Comparison of ENCODE assay signal across 24 cellular contexts in the genomic region with DNA sequence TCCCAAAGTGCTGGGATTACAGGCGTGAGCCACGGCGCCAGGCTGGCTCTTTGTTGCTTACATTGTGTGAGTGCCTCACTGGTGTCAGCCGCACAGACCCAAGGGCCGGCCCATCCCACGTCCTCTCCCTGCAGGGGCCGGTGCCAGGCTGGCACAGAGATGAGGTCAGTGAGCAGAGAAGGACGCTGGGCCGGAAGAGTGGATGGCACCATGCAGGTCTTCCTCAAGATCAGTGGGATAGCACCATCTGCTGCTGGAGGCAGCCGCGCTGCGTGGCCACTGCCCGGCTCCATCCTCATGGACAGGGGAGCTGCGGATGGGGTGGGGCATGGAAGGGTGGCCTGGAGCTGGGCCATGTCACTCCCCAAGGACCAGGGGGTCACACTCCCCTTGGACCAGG. TPM values are rescaled to one million over a fixed set of nuclear protein-coding genes. Genes with fewer than 3 reads are reported as not detected.
DNase-seq lines count a peak whose midpoint lies in the region; ATAC-seq and TF ChIP-seq lines count a peak whose summit lies in the region.
"Had no signal": no experiment of that assay in that cellular context is flagged by ENCODE, and none has a peak within 500 bp of the region (broad histone marks: within the 10 kb centered on the region; RNA-seq: fewer than 3 reads in every experiment).

No MANE protein-coding gene starts in this region.

- POLR2A ChIA-PET in PC-3 (lab: Charles Lee; ENCODE audit: unreplicated experiment), result no interaction called here

- H3F3A ChIP-seq in GM23338 (replicated peaks; ENCODE audit: low read depth) (no peaks in the 10 kb centered on the region), PC-3 (ENCODE audit: low read length, unreplicated experiment) (no peaks in the 10 kb centered on the region)

- H3K9me2 ChIP-seq in GM23338 (ENCODE audit: insufficient read depth) (no peaks in the 10 kb centered on the region), PC-3 (replicated peaks; ENCODE audit: low read length) (no peaks in the 10 kb centered on the region)

- H3K27me3 Mint-ChIP-seq in GM23338 (ENCODE audit: insufficient read depth, low read depth, poor library complexity) (peaks cover 24% of the 10 kb centered on the region), endodermal cell (ENCODE audit: insufficient read depth) (no peaks in the 10 kb centered on the region)
- peaks cover 5 to 7% of the 10 kb centered on the region in 2 donors for H3K27me3 Mint-ChIP-seq in natural killer cell treated with Interleukin-12 subunit alpha and Interleukin-12 subunit beta and Interleukin-15 and Interleukin-18, amount 100 ng/mL, for 72 hours
- H3K27me3 Mint-ChIP-seq: CD4-positive, alpha-beta T cell had no signal

- H3K9ac ChIP-seq in PC-3 (ENCODE audit: low read length), result no peak overlapping the region
- H3K9ac ChIP-seq in endodermal cell (ENCODE audit: extremely low read depth, low read length, poor library complexity, severe bottlenecking), result no peak overlapping the region

- no TSS peak for BruUV-seq in PC-3 (replicated peaks; lab: Mats Ljungman, UMichigan)

- WGBS in endodermal cell (ENCODE audit: insufficient coverage in 1 of 2, insufficient read length in 1 of 2), 2 experiments, result 72 to 87% methylated on average over 9 to 14 of the region's 14 CpGs

- H3K27ac Mint-ChIP-seq in GM23338, result no peak overlapping the region
- no peak overlapping the region for H3K27ac Mint-ChIP-seq in endodermal cell
- H3K27ac Mint-ChIP-seq in natural killer cell treated with Interleukin-12 subunit alpha and Interleukin-12 subunit beta and Interleukin-15 and Interleukin-18, amount 100 ng/mL, for 72 hours, result no peak overlapping the region
- H3K27ac Mint-ChIP-seq: CD4-positive, alpha-beta T cell; mesothelial cell of epicardium; naive thymus-derived CD8-positive, alpha-beta T cell had no signal

- H3K4me1 ChIP-seq in GM23338 (ENCODE audit: insufficient read depth), result no peaks in the 10 kb centered on the region
- H3K4me1 ChIP-seq in PC-3 (ENCODE audit: insufficient read depth, low read length), result peaks cover 6% of the 10 kb centered on the region; the same call in 1 of the 2 replicates
- no peaks in the 10 kb centered on the region for H3K4me1 ChIP-seq in endodermal cell (ENCODE audit: control insufficient read depth, insufficient read depth, low read length)
- H3K4me1 ChIP-seq: body of pancreas, sigmoid colon, SJSA1, vagina had no signal

- H3K36me3 Mint-ChIP-seq in GM23338 (ENCODE audit: low read depth) (no peaks in the 10 kb centered on the region), endodermal cell (ENCODE audit: low read depth) (no peaks in the 10 kb centered on the region)
- no peaks in the 10 kb centered on the region for H3K36me3 Mint-ChIP-seq in natural killer cell treated with Interleukin-12 subunit alpha and Interleukin-12 subunit beta and Interleukin-15 and Interleukin-18, amount 100 ng/mL, for 72 hours
- H3K36me3 Mint-ChIP-seq: mesothelial cell of epicardium had no signal

- no peak overlapping the region for H3K27ac ChIP-seq in GM23338 (ENCODE audit: low read depth)
- no peak overlapping the region for H3K27ac ChIP-seq in PC-3 (ENCODE audit: low read length)
- H3K27ac ChIP-seq in endodermal cell (ENCODE audit: low read depth, low read length), result no peak overlapping the region
- H3K27ac ChIP-seq: body of pancreas, PC-9, sigmoid colon, SJSA1, vagina had no signal

- H2AFZ ChIP-seq in GM23338 (no peak overlapping the region), PC-3 (ENCODE audit: low read length) (no peak overlapping the region)
- H2AFZ ChIP-seq: PC-9 had no signal

- H3K4me2 ChIP-seq in GM23338 (no peak overlapping the region), PC-3 (ENCODE audit: low read length) (no peak overlapping the region)
- H3K4me2 ChIP-seq: PC-9 had no signal

- H3K79me2 ChIP-seq in GM23338 (replicated peaks; ENCODE audit: insufficient read depth), result no peaks in the 10 kb centered on the region
- no peaks in the 10 kb centered on the region for H3K79me2 ChIP-seq in PC-3 (ENCODE audit: low read length)

- no peaks in the 10 kb centered on the region for H3K27me3 ChIP-seq in GM23338 (ENCODE audit: insufficient read depth)
- no peaks in the 10 kb centered on the region for H3K27me3 ChIP-seq in PC-3 (ENCODE audit: low read length)
- H3K27me3 ChIP-seq in endodermal cell (ENCODE audit: control insufficient read depth, insufficient read depth, low read length, poor library complexity, severe bottlenecking), result no peaks in the 10 kb centered on the region
- H3K27me3 ChIP-seq: body of pancreas, sigmoid colon, SJSA1, vagina had no signal

- no peak overlapping the region for H3K4me3 Mint-ChIP-seq in GM23338
- H3K4me3 Mint-ChIP-seq in endodermal cell, result no peak overlapping the region
- no peak overlapping the region for H3K4me3 Mint-ChIP-seq in natural killer cell treated with Interleukin-12 subunit alpha and Interleukin-12 subunit beta and Interleukin-15 and Interleukin-18, amount 100 ng/mL, for 72 hours
- H3K4me3 Mint-ChIP-seq: CD4-positive, alpha-beta T cell; mesothelial cell of epicardium; naive thymus-derived CD8-positive, alpha-beta T cell had no signal

- H3K4me1 Mint-ChIP-seq in GM23338 (no peaks in the 10 kb centered on the region; the same call in 2 of the 3 replicates), endodermal cell (no peaks in the 10 kb centered on the region)
- H3K4me1 Mint-ChIP-seq in natural killer cell treated with Interleukin-12 subunit alpha and Interleukin-12 subunit beta and Interleukin-15 and Interleukin-18, amount 100 ng/mL, for 72 hours (ENCODE audit: low read depth in 2 of 2), result no peaks in the 10 kb centered on the region
- H3K4me1 Mint-ChIP-seq: mesothelial cell of epicardium; naive thymus-derived CD8-positive, alpha-beta T cell had no signal

- H3K9me3 ChIP-seq in PC-3 (ENCODE audit: low read length) (no peaks in the 10 kb centered on the region), endodermal cell (ENCODE audit: control insufficient read depth, low read length) (no peaks in the 10 kb centered on the region)
- H3K9me3 ChIP-seq: body of pancreas, sigmoid colon, SJSA1, vagina had no signal

- intact Hi-C loops in PC-3 (cut with micrococcal nuclease), result loop anchor here (5.0 kb wide), 1 partner anchor 110 kb away; no protein-coding TSS in a partner anchor

- ATAC-seq in GM23338 (peak; percentile 33), PC-3 (no peak), GM19351 (IDR thresholded peaks at IDR 0.05; ENCODE audit: unreplicated experiment) (no peak)
- ATAC-seq in natural killer cell treated with Interleukin-12 subunit alpha and Interleukin-12 subunit beta and Interleukin-15 and Interleukin-18, amount 100 ng/mL, for 72 hours, result no peak
- ATAC-seq: body of pancreas; naive thymus-derived CD8-positive, alpha-beta T cell had no signal

- H3K4me3 ChIP-seq in GM23338 (no peak overlapping the region), PC-3 (ENCODE audit: low read length) (no peak overlapping the region), endodermal cell (ENCODE audit: low read length) (no peak overlapping the region), retinal pigment epithelial cell (ENCODE audit: low read length) (no peak overlapping the region)
- H3K4me3 ChIP-seq: body of pancreas, PC-9, sigmoid colon, SJSA1, vagina had no signal

- H3K9me3 Mint-ChIP-seq in GM23338 (peaks cover 11% of the 10 kb centered on the region; the same call in 2 of the 3 replicates), endodermal cell (peaks cover 2% of the 10 kb centered on the region)
- H3K9me3 Mint-ChIP-seq in natural killer cell treated with Interleukin-12 subunit alpha and Interleukin-12 subunit beta and Interleukin-15 and Interleukin-18, amount 100 ng/mL, for 72 hours, result no peaks in the 10 kb centered on the region
- H3K9me3 Mint-ChIP-seq: CD4-positive, alpha-beta T cell had no signal

- TF ChIP-seq CTCF in GM23338 (conservative IDR thresholded peaks at IDR 0.05; ENCODE audit: low read depth in 2 of 2) (peak in 1 of 2 experiments; percentile 70; a peak in 2 of 4 replicates), PC-3 (conservative IDR thresholded peaks at IDR 0.05; ENCODE audit: low read depth, low read length) (peak; percentile 31; the same call in 1 of the 2 replicates), endodermal cell (conservative IDR thresholded peaks at IDR 0.05) (peak; percentile 40), retinal pigment epithelial cell (conservative IDR thresholded peaks at IDR 0.05; ENCODE audit: low read depth, low read length) (peak; percentile 25)

- no peaks in the 10 kb centered on the region for H4K20me1 ChIP-seq in GM23338 (replicated peaks; ENCODE audit: insufficient read depth)
- H4K20me1 ChIP-seq in PC-3 (ENCODE audit: low read length), result no peaks in the 10 kb centered on the region

- DNase-seq in GM23338 (ENCODE audit: low spot score), result no peak
- no peak for DNase-seq in PC-3
- no peak for DNase-seq in endodermal cell
- no peak for DNase-seq in retinal pigment epithelial cell (ENCODE audit: low read depth)
- DNase-seq in natural killer cell treated with Interleukin-12 subunit alpha and Interleukin-12 subunit beta and Interleukin-15 and Interleukin-18, amount 100 ng/mL, for 72 hours (ENCODE audit: low spot score), result no peak
- no peak for DNase-seq in stimulated activated CD4-positive, alpha-beta T cell treated with anti-CD3 and anti-CD28 coated beads, Interleukin-2, amount 100 ng/mL, for 48 hours
- DNase-seq: activated CD8-positive, alpha-beta memory T cell treated with anti-CD3 and anti-CD28 coated beads, Interleukin-2, amount 50 U/mL, for 4 hours; activated effector memory CD4-positive, alpha-beta T cell treated with Interleukin-2 at 50 U/mL for 16 hours; body of pancreas; CD4-positive, alpha-beta T cell; cortex of kidney; NCI-H1105 treated with DMSO at 0.1 percent for 48 hours; NCI-H2029 treated with DMSO at 0.1 percent for 48 hours; NCI-H345; NCI-H82; PC-9; sigmoid colon; T-helper 2 cell had no signal

- CTCF ChIA-PET in PC-3 (lab: Charles Lee), result no interaction called here

- no peaks in the 10 kb centered on the region for H3K36me3 ChIP-seq in GM23338 (ENCODE audit: insufficient read depth)
- no peaks in the 10 kb centered on the region for H3K36me3 ChIP-seq in PC-3 (ENCODE audit: low read depth, low read length)
- H3K36me3 ChIP-seq in endodermal cell (ENCODE audit: control insufficient read depth, insufficient read depth, low read length), result no peaks in the 10 kb centered on the region
- H3K36me3 ChIP-seq: sigmoid colon, SJSA1, vagina had no signal

RNA-seq across cellular contexts. Expression of gene FGF4, which starts 22.0 kb away (rescaled TPM):
- total RNA-seq in GM23338 (2014; rRNA removed; shearing (Covaris generic)), result 9.2 and 13.1 TPM in 2 replicates
- polyA plus RNA-seq in GM23338 (2016; fragmentation: Nextera tagmentation; extraction: Ambion mirVana), result 4.1 and 4.8 TPM in 2 replicates
- total RNA-seq in PC-3 (2014; rRNA removed), result not detected in 2 replicates
- 1 to 10 TPM in 1 of 2 donors, under 1 TPM in 1; 0.27 to 3.5 TPM for total RNA-seq in endodermal cell
- 0.46 TPM for polyA plus RNA-seq in endodermal cell (2013, experiment 1 of 2)
- polyA plus RNA-seq in endodermal cell (2013, experiment 2 of 2), result 0.08 TPM
- total RNA-seq in natural killer cell treated with Interleukin-12 subunit alpha and Interleukin-12 subunit beta and Interleukin-15 and Interleukin-18, amount 100 ng/mL, for 72 hours, result not detected
- total RNA-seq: body of pancreas; CD4-positive, alpha-beta T cell; LHCN-M2; mesothelial cell of epicardium; naive thymus-derived CD8-positive, alpha-beta T cell; PC-9; sigmoid colon; SJSA1; vagina had no signal
- polyA plus RNA-seq: naive thymus-derived CD8-positive, alpha-beta T cell; sigmoid colon had no signal

RNA-seq across cellular contexts. Expression of gene FGF3, which starts 22.1 kb away (rescaled TPM):
- total RNA-seq in GM23338 (2014; rRNA removed; shearing (Covaris generic)), result 1.2 TPM in 1 of 2 replicates, not detected in the other
- not detected in 2 replicates for polyA plus RNA-seq in GM23338 (2016; fragmentation: Nextera tagmentation; extraction: Ambion mirVana)
- total RNA-seq in PC-3 (2014; rRNA removed), result not detected in 2 replicates
- total RNA-seq in endodermal cell, result not detected
- 0.39 TPM for polyA plus RNA-seq in endodermal cell (2013, experiment 1 of 2)
- polyA plus RNA-seq in endodermal cell (2013, experiment 2 of 2), result 0.41 TPM
- total RNA-seq in natural killer cell treated with Interleukin-12 subunit alpha and Interleukin-12 subunit beta and Interleukin-15 and Interleukin-18, amount 100 ng/mL, for 72 hours, result not detected
- total RNA-seq: body of pancreas; CD4-positive, alpha-beta T cell; LHCN-M2; mesothelial cell of epicardium; naive thymus-derived CD8-positive, alpha-beta T cell; PC-9; sigmoid colon; SJSA1; vagina had no signal
- polyA plus RNA-seq: naive thymus-derived CD8-positive, alpha-beta T cell; sigmoid colon had no signal
